In the genomic region with DNA sequence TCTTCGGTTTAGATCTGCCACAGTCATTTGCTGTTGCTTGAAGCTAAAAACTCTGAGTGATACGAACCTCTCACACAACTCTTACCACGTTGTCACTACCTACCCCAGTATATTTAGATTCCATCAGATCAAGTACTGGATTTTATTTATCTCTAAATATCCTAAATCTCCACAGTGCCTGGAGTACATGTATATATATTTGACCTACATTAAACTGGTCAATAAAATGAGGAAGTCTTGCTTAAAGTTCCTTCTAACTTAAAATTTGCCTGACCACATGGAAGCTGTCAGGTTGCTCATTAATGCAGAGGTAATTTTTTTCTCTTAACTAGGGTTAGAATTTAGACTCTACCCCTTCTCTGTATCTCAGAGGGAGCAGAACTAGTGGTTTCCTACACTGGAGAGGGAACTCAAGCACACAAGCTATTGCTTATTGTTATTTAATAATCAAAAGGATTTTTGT, we compare ENCODE assay signal across 1 cellular context.
TF ChIP-seq lines count a peak whose summit lies in the region.

No MANE protein-coding gene starts in this region.

TF ChIP-seq in GM12878, 131 proteins besides CTCF, POLR2A, EP300 and RAD21 (continued from another document and continues in another):
- TF ChIP-seq, protein P1, sequence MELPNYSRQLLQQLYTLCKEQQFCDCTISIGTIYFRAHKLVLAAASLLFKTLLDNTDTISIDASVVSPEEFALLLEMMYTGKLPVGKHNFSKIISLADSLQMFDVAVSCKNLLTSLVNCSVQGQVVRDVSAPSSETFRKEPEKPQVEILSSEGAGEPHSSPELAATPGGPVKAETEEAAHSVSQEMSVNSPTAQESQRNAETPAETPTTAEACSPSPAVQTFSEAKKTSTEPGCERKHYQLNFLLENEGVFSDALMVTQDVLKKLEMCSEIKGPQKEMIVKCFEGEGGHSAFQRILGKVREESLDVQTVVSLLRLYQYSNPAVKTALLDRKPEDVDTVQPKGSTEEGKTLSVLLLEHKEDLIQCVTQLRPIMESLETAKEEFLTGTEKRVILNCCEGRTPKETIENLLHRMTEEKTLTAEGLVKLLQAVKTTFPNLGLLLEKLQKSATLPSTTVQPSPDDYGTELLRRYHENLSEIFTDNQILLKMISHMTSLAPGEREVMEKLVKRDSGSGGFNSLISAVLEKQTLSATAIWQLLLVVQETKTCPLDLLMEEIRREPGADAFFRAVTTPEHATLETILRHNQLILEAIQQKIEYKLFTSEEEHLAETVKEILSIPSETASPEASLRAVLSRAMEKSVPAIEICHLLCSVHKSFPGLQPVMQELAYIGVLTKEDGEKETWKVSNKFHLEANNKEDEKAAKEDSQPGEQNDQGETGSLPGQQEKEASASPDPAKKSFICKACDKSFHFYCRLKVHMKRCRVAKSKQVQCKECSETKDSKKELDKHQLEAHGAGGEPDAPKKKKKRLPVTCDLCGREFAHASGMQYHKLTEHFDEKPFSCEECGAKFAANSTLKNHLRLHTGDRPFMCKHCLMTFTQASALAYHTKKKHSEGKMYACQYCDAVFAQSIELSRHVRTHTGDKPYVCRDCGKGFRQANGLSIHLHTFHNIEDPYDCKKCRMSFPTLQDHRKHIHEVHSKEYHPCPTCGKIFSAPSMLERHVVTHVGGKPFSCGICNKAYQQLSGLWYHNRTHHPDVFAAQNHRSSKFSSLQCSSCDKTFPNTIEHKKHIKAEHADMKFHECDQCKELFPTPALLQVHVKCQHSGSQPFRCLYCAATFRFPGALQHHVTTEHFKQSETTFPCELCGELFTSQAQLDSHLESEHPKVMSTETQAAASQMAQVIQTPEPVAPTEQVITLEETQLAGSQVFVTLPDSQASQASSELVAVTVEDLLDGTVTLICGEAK (IDR thresholded peaks at IDR 0.05; ENCODE audit: borderline replicate concordance): peak; percentile 42; the same call in 1 of the 2 replicates
- TF ChIP-seq ZNF622 (IDR thresholded peaks at IDR 0.05): no peak
- TF ChIP-seq SMARCA5 (IDR thresholded peaks at IDR 0.05): peak; percentile 13
- no peak for TF ChIP-seq NRF1 (conservative IDR thresholded peaks at IDR 0.05; ENCODE audit: low read depth, low read length)
- TF ChIP-seq, protein P2, sequence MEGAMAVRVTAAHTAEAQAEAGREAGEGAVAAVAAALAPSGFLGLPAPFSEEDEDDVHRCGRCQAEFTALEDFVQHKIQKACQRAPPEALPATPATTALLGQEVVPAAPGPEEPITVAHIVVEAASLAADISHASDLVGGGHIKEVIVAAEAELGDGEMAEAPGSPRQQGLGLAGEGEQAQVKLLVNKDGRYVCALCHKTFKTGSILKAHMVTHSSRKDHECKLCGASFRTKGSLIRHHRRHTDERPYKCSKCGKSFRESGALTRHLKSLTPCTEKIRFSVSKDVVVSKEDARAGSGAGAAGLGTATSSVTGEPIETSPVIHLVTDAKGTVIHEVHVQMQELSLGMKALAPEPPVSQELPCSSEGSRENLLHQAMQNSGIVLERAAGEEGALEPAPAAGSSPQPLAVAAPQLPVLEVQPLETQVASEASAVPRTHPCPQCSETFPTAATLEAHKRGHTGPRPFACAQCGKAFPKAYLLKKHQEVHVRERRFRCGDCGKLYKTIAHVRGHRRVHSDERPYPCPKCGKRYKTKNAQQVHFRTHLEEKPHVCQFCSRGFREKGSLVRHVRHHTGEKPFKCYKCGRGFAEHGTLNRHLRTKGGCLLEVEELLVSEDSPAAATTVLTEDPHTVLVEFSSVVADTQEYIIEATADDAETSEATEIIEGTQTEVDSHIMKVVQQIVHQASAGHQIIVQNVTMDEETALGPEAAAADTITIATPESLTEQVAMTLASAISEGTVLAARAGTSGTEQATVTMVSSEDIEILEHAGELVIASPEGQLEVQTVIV (IDR thresholded peaks at IDR 0.05; ENCODE audit: borderline replicate concordance, partially characterized antibody): no peak
- TF ChIP-seq, protein P3, sequence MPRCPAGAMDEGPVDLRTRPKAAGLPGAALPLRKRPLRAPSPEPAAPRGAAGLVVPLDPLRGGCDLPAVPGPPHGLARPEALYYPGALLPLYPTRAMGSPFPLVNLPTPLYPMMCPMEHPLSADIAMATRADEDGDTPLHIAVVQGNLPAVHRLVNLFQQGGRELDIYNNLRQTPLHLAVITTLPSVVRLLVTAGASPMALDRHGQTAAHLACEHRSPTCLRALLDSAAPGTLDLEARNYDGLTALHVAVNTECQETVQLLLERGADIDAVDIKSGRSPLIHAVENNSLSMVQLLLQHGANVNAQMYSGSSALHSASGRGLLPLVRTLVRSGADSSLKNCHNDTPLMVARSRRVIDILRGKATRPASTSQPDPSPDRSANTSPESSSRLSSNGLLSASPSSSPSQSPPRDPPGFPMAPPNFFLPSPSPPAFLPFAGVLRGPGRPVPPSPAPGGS (IDR thresholded peaks at IDR 0.05; ENCODE audit: borderline replicate concordance, insufficient read depth, low read depth, low read length, poor library complexity, severe bottlenecking): no peak
- peak; percentile 62 for TF ChIP-seq ZNF384 (IDR thresholded peaks at IDR 0.05; ENCODE audit: borderline replicate concordance, low read depth, low read length)
- TF ChIP-seq NR2F1 (conservative IDR thresholded peaks at IDR 0.05): no peak; the same call in 1 of the 2 replicates
- no peak for TF ChIP-seq YY1 (IDR thresholded peaks at IDR 0.05; ENCODE audit: low read depth, low read length)
- TF ChIP-seq, protein P4, sequence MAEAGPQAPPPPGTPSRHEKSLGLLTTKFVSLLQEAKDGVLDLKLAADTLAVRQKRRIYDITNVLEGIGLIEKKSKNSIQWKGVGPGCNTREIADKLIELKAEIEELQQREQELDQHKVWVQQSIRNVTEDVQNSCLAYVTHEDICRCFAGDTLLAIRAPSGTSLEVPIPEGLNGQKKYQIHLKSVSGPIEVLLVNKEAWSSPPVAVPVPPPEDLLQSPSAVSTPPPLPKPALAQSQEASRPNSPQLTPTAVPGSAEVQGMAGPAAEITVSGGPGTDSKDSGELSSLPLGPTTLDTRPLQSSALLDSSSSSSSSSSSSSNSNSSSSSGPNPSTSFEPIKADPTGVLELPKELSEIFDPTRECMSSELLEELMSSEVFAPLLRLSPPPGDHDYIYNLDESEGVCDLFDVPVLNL (IDR thresholded peaks at IDR 0.05; ENCODE audit: low read depth, low read length): no peak
- no peak for TF ChIP-seq ATF7 (IDR thresholded peaks at IDR 0.05; ENCODE audit: low read depth)
- TF ChIP-seq TCF3 (IDR thresholded peaks at IDR 0.05; ENCODE audit: borderline replicate concordance, insufficient read depth, low read depth, low read length): no peak
- TF ChIP-seq, protein P5, sequence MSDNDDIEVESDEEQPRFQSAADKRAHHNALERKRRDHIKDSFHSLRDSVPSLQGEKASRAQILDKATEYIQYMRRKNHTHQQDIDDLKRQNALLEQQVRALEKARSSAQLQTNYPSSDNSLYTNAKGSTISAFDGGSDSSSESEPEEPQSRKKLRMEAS (IDR thresholded peaks at IDR 0.05; ENCODE audit: low read depth, low read length): no peak
- TF ChIP-seq FOS (IDR thresholded peaks at IDR 0.05; ENCODE audit: borderline replicate concordance, extremely low read depth, insufficient read length): no peak
- TF ChIP-seq, protein P6, sequence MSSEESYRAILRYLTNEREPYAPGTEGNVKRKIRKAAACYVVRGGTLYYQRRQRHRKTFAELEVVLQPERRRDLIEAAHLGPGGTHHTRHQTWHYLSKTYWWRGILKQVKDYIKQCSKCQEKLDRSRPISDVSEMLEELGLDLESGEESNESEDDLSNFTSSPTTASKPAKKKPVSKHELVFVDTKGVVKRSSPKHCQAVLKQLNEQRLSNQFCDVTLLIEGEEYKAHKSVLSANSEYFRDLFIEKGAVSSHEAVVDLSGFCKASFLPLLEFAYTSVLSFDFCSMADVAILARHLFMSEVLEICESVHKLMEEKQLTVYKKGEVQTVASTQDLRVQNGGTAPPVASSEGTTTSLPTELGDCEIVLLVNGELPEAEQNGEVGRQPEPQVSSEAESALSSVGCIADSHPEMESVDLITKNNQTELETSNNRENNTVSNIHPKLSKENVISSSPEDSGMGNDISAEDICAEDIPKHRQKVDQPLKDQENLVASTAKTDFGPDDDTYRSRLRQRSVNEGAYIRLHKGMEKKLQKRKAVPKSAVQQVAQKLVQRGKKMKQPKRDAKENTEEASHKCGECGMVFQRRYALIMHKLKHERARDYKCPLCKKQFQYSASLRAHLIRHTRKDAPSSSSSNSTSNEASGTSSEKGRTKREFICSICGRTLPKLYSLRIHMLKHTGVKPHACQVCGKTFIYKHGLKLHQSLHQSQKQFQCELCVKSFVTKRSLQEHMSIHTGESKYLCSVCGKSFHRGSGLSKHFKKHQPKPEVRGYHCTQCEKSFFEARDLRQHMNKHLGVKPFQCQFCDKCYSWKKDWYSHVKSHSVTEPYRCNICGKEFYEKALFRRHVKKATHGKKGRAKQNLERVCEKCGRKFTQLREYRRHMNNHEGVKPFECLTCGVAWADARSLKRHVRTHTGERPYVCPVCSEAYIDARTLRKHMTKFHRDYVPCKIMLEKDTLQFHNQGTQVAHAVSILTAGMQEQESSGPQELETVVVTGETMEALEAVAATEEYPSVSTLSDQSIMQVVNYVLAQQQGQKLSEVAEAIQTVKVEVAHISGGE (CRISPR knock-in tag; IDR thresholded peaks at IDR 0.05): no peak
- TF ChIP-seq SUZ12 (IDR thresholded peaks at IDR 0.05; ENCODE audit: unreplicated experiment): no peak
- TF ChIP-seq MYB (IDR thresholded peaks at IDR 0.05; ENCODE audit: borderline replicate concordance, low read depth, low read length): no peak
- peak; percentile 81; the same call in 1 of the 2 replicates for TF ChIP-seq SPI1 (IDR thresholded peaks at IDR 0.05; ENCODE audit: borderline replicate concordance, insufficient read depth, low read depth, low read length)
- TF ChIP-seq, protein P7, sequence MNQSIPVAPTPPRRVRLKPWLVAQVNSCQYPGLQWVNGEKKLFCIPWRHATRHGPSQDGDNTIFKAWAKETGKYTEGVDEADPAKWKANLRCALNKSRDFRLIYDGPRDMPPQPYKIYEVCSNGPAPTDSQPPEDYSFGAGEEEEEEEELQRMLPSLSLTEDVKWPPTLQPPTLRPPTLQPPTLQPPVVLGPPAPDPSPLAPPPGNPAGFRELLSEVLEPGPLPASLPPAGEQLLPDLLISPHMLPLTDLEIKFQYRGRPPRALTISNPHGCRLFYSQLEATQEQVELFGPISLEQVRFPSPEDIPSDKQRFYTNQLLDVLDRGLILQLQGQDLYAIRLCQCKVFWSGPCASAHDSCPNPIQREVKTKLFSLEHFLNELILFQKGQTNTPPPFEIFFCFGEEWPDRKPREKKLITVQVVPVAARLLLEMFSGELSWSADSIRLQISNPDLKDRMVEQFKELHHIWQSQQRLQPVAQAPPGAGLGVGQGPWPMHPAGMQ (IDR thresholded peaks at IDR 0.05; ENCODE audit: borderline replicate concordance): no peak
- no peak for TF ChIP-seq ZNF207 (IDR thresholded peaks at IDR 0.05; ENCODE audit: borderline replicate concordance)
- TF ChIP-seq, protein P8, sequence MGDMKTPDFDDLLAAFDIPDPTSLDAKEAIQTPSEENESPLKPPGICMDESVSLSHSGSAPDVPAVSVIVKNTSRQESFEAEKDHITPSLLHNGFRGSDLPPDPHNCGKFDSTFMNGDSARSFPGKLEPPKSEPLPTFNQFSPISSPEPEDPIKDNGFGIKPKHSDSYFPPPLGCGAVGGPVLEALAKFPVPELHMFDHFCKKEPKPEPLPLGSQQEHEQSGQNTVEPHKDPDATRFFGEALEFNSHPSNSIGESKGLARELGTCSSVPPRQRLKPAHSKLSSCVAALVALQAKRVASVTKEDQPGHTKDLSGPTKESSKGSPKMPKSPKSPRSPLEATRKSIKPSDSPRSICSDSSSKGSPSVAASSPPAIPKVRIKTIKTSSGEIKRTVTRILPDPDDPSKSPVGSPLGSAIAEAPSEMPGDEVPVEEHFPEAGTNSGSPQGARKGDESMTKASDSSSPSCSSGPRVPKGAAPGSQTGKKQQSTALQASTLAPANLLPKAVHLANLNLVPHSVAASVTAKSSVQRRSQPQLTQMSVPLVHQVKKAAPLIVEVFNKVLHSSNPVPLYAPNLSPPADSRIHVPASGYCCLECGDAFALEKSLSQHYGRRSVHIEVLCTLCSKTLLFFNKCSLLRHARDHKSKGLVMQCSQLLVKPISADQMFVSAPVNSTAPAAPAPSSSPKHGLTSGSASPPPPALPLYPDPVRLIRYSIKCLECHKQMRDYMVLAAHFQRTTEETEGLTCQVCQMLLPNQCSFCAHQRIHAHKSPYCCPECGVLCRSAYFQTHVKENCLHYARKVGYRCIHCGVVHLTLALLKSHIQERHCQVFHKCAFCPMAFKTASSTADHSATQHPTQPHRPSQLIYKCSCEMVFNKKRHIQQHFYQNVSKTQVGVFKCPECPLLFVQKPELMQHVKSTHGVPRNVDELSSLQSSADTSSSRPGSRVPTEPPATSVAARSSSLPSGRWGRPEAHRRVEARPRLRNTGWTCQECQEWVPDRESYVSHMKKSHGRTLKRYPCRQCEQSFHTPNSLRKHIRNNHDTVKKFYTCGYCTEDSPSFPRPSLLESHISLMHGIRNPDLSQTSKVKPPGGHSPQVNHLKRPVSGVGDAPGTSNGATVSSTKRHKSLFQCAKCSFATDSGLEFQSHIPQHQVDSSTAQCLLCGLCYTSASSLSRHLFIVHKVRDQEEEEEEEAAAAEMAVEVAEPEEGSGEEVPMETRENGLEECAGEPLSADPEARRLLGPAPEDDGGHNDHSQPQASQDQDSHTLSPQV (IDR thresholded peaks at IDR 0.05): 0 out of 2 replicates have a peak, but pooled peaks have one; percentile 68
- no peak for TF ChIP-seq MEF2A (IDR thresholded peaks at IDR 0.05; ENCODE audit: insufficient read depth, low read depth, low read length)
- no peak for TF ChIP-seq BACH1 (IDR thresholded peaks at IDR 0.05; ENCODE audit: borderline replicate concordance)
- no peak for TF ChIP-seq BCL11A (IDR thresholded peaks at IDR 0.05; ENCODE audit: low read depth, low read length)
- TF ChIP-seq, protein P9, sequence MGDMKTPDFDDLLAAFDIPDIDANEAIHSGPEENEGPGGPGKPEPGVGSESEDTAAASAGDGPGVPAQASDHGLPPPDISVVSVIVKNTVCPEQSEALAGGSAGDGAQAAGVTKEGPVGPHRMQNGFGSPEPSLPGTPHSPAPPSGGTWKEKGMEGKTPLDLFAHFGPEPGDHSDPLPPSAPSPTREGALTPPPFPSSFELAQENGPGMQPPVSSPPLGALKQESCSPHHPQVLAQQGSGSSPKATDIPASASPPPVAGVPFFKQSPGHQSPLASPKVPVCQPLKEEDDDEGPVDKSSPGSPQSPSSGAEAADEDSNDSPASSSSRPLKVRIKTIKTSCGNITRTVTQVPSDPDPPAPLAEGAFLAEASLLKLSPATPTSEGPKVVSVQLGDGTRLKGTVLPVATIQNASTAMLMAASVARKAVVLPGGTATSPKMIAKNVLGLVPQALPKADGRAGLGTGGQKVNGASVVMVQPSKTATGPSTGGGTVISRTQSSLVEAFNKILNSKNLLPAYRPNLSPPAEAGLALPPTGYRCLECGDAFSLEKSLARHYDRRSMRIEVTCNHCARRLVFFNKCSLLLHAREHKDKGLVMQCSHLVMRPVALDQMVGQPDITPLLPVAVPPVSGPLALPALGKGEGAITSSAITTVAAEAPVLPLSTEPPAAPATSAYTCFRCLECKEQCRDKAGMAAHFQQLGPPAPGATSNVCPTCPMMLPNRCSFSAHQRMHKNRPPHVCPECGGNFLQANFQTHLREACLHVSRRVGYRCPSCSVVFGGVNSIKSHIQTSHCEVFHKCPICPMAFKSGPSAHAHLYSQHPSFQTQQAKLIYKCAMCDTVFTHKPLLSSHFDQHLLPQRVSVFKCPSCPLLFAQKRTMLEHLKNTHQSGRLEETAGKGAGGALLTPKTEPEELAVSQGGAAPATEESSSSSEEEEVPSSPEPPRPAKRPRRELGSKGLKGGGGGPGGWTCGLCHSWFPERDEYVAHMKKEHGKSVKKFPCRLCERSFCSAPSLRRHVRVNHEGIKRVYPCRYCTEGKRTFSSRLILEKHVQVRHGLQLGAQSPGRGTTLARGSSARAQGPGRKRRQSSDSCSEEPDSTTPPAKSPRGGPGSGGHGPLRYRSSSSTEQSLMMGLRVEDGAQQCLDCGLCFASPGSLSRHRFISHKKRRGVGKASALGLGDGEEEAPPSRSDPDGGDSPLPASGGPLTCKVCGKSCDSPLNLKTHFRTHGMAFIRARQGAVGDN (IDR thresholded peaks at IDR 0.05): peak; percentile 83; the same call in 1 of the 2 replicates
- peak; percentile 72; the same call in 1 of the 2 replicates for TF ChIP-seq PML (IDR thresholded peaks at IDR 0.05; ENCODE audit: low read length)
